ENCODE assay signal across 23 cellular contexts in genomic region chr2:165348441-165348840, GRCh38.
DNase-seq lines count a peak whose midpoint lies in the region; ATAC-seq, FAIRE-seq and TF ChIP-seq lines count a peak whose summit lies in the region.
"Had no signal": no experiment of that assay in that cellular context is flagged by ENCODE, and none has a peak within 500 bp of the region (broad histone marks: within the 10 kb centered on the region; RNA-seq: fewer than 3 reads in every experiment).

No MANE protein-coding gene starts in this region.

- H2AFZ ChIP-seq in HepG2 (ENCODE audit: low read length) (no peak overlapping the region), neuronal stem cell (ENCODE audit: low read length) (no peak overlapping the region)

- no peaks in the 10 kb centered on the region for H3K4me1 ChIP-seq in HepG2 (ENCODE audit: insufficient read depth, low read length)
- no peaks in the 10 kb centered on the region for H3K4me1 ChIP-seq in neuronal stem cell (ENCODE audit: control insufficient read depth in 2 of 2, insufficient read depth in 1 of 2, low read depth in 1 of 2, low read length in 2 of 2)

- no peak for TF ChIP-seq RAD21 in HepG2 (CRISPR knock-in tag; IDR thresholded peaks at IDR 0.05)

- no TSS peak for BruUV-seq in HepG2 (replicated peaks; lab: Mats Ljungman, UMichigan)

- no peak overlapping the region for H3K23ac ChIP-seq in neuronal stem cell (ENCODE audit: low read depth, low read length, poor library complexity)

- no peak overlapping the region for H2BK120ac ChIP-seq in neuronal stem cell (ENCODE audit: low read depth, low read length)

- no peak overlapping the region for H2BK5ac ChIP-seq in neuronal stem cell (ENCODE audit: low read length)

- H3K4ac ChIP-seq in neuronal stem cell (ENCODE audit: low read length) = no peak overlapping the region

- no peak overlapping the region for H3K4me2 ChIP-seq in HepG2 (ENCODE audit: low read depth, low read length)
- no peak overlapping the region for H3K4me2 ChIP-seq in neuronal stem cell (ENCODE audit: insufficient read depth, low read length, poor library complexity, severe bottlenecking)

- no peak overlapping the region for H3K14ac ChIP-seq in neuronal stem cell (ENCODE audit: low read length)

- no peak for FAIRE-seq in HepG2 (lab: Jason Lieb, UNC)
- FAIRE-seq: G401.6, H54 had no signal

- H3K36me3 ChIP-seq in HepG2 (replicated peaks in 1 of 2; ENCODE audit: control insufficient read depth in 1 of 2, insufficient read depth in 2 of 2, low read length in 2 of 2) (no peaks in the 10 kb centered on the region), neuronal stem cell (replicated peaks in 1 of 2; ENCODE audit: control insufficient read depth in 2 of 2, insufficient read depth in 2 of 2, low read length in 2 of 2) (no peaks in the 10 kb centered on the region)

- CTCF ChIA-PET in HepG2 (lab: Yijun Ruan, JAX; ENCODE audit: low intra/inter-chr PET ratio, low total read pairs) = no interaction called here

- 0% methylated on average over 1 of the region's 1 CpG for WGBS in HepG2 (ENCODE audit: low lambda C conversion rate)
- WGBS in neuronal stem cell (ENCODE audit: extremely low coverage in 2 of 2, insufficient read length in 2 of 2, insufficient replicate concordance in 1 of 2), 2 donors = no CpG with 5 or more reads among the region's 1 CpG

- H3K27ac ChIP-seq in HepG2 (ENCODE audit: extremely low read length, insufficient read depth, low read length) = no peak overlapping the region
- no peak overlapping the region for H3K27ac ChIP-seq in neuronal stem cell (replicated peaks; ENCODE audit: low read length)
- H3K27ac ChIP-seq: RWPE1 had no signal

- no peak for ATAC-seq in HepG2
- ATAC-seq: Panc1 had no signal

- H4K8ac ChIP-seq in neuronal stem cell (ENCODE audit: low read depth, low read length) = no peak overlapping the region

- H2AK5ac ChIP-seq in neuronal stem cell (ENCODE audit: low read depth, low read length) = no peak overlapping the region

- no peak overlapping the region for H2BK15ac ChIP-seq in neuronal stem cell (ENCODE audit: low read length)

- no peaks in the 10 kb centered on the region for H3K79me2 ChIP-seq in HepG2 (ENCODE audit: insufficient read depth, low read length)

- no peak overlapping the region for H3K9ac ChIP-seq in HepG2 (ENCODE audit: insufficient read depth, low read depth, low read length)
- H3K9ac ChIP-seq in neuronal stem cell (ENCODE audit: low read depth, low read length, poor library complexity) = no peak overlapping the region

- no peaks in the 10 kb centered on the region for H4K20me1 ChIP-seq in HepG2 (ENCODE audit: insufficient read depth, low read length)

- in situ Hi-C loops in HepG2 (cut with HindIII; ENCODE audit: extremely low pct_ligation_motif_present, low pct_unique_long_range_greater_than_20kb) = no loop called here

- H3K9me3 ChIP-seq in HepG2 (ENCODE audit: low read length) = no peaks in the 10 kb centered on the region
- H3K9me3 ChIP-seq in neuronal stem cell (replicated peaks in 1 of 2; ENCODE audit: control insufficient read depth in 2 of 2, insufficient read depth in 1 of 2, low read depth in 1 of 2, low read length in 2 of 2) = no peaks in the 10 kb centered on the region

- TF ChIP-seq POLR2A in HepG2 (IDR thresholded peaks at IDR 0.05; ENCODE audit: insufficient read depth in 1 of 2, low read depth in 2 of 2, low read length in 2 of 2) = no peak

- H3K27me3 ChIP-seq in HepG2 (ENCODE audit: control insufficient read depth in 1 of 2, insufficient read depth in 2 of 2, low read length in 2 of 2) = 0 out of 5 replicates have a peak, but pooled peaks cover 0 to 2% of the 10 kb centered on the region in 2 experiments
- no peaks in the 10 kb centered on the region for H3K27me3 ChIP-seq in neuronal stem cell (ENCODE audit: control insufficient read depth in 3 of 3, insufficient read depth in 3 of 3, low read depth in 1 of 3, low read length in 3 of 3)

- no peak overlapping the region for H3K18ac ChIP-seq in neuronal stem cell (ENCODE audit: low read length)

- no peak for TF ChIP-seq CTCF in HepG2 (CRISPR knock-in tag; IDR thresholded peaks at IDR 0.05)

- no peak overlapping the region for H4K91ac ChIP-seq in neuronal stem cell (ENCODE audit: low read depth, low read length, poor library complexity)

- DNase-seq in M059J (ENCODE audit: low read depth) (peak; percentile 11), OCI-M1 (lab: John Stamatoyannopoulos, UW) (peak; percentile 64), fibroblast of peridontal ligament (ENCODE audit: extremely low read depth) (peak; percentile 52), retina (no peak), HepG2 (ENCODE audit: low spot score) (no peak), NCI-H446 treated with DMSO at 0.1 percent for 48 hours (lab: John Stamatoyannopoulos, UW) (no peak), neuronal stem cell (ENCODE audit: low spot score) (no peak)
- DNase-seq: C1 segment of cervical spinal cord; CD4-positive, alpha-beta memory T cell; COR-L47; KBM-7; MM.1S; NCI-H1105 treated with DMSO at 0.1 percent for 48 hours; NCI-H146; NCI-H1930; NCI-H2107; NCI-H774; SHP77; T-helper 1 cell had no signal

- intact Hi-C loops in HepG2 (cut with micrococcal nuclease; ENCODE audit: unreplicated experiment) = no loop called here

- no peaks in the 10 kb centered on the region for H3K79me1 ChIP-seq in neuronal stem cell (ENCODE audit: low read depth, low read length)

- POLR2A ChIA-PET in HepG2 (lab: Yijun Ruan, JAX) = no interaction called here

- no peak overlapping the region for H2BK12ac ChIP-seq in neuronal stem cell (ENCODE audit: low read length)

- no peak for TF ChIP-seq EP300 in HepG2 (IDR thresholded peaks at IDR 0.05; ENCODE audit: low read depth in 2 of 2, low read length in 2 of 2)
- no peak for TF ChIP-seq EP300 in HepG2 (CRISPR knock-in tag; IDR thresholded peaks at IDR 0.05; ENCODE audit: borderline replicate concordance)

- H3K4me3 ChIP-seq in HepG2 (replicated peaks in 1 of 3; ENCODE audit: insufficient read depth in 1 of 3, low read depth in 2 of 3, low read length in 3 of 3) = no peak overlapping the region
- H3K4me3 ChIP-seq in neuronal stem cell (ENCODE audit: low read length in 2 of 2) = no peak overlapping the region

TF ChIP-seq in HepG2, 621 proteins besides CTCF, POLR2A, EP300 and RAD21:
- TF ChIP-seq FIP1L1 (IDR thresholded peaks at IDR 0.05; ENCODE audit: borderline replicate concordance, insufficient read depth, low read depth, low read length) = no peak
- TF ChIP-seq RBAK (CRISPR knock-in tag; IDR thresholded peaks at IDR 0.05) = no peak
- TF ChIP-seq ELF1 (CRISPR knock-in tag; IDR thresholded peaks at IDR 0.05) = no peak
- no peak for TF ChIP-seq PHF5A (CRISPR knock-in tag; IDR thresholded peaks at IDR 0.05; ENCODE audit: low read depth, unreplicated experiment)

Comparison
In these comparisons a context has a peak if more than half of its experiments do, and no peak if none do; other contexts are left out.
1. DNase-seq: peak in M059J (single experiment), OCI-M1 (single experiment) and fibroblast of peridontal ligament (single experiment); none in retina (single experiment), HepG2 (single experiment), NCI-H446 treated with DMSO at 0.1 percent for 48 hours (single experiment) and neuronal stem cell (single experiment).